10 cellular contexts compared by ENCODE assay signal in genomic region chr2:20577495-20578235, GRCh38.
A peak's percentile ranks its signal among the peaks of the same experiment; 100 is the strongest.
DNase-seq lines count a peak whose midpoint lies in the region; ATAC-seq and TF ChIP-seq lines count a peak whose summit lies in the region.
"Had no signal": no experiment of that assay in that cellular context is flagged by ENCODE, and none has a peak within 500 bp of the region (broad histone marks: within the 10 kb centered on the region; RNA-seq: fewer than 3 reads in every experiment).

No MANE protein-coding gene starts in this region.

- H3K4me3 Mint-ChIP-seq in activated T-helper 17 cell treated with anti-CD3 and anti-CD28 coated beads, Interleukin-2, amount 50 U/mL, for 72 hours: peak overlapping the region; percentile 71
- peak overlapping the region; percentile 17 to 89 (median 33) for H3K4me3 Mint-ChIP-seq in immature natural killer cell
- H3K4me3 Mint-ChIP-seq: WTC11 had no signal

- peak overlapping the region; percentile 94 for H3K27ac Mint-ChIP-seq in activated T-helper 17 cell treated with anti-CD3 and anti-CD28 coated beads, Interleukin-2, amount 50 U/mL, for 72 hours
- H3K27ac Mint-ChIP-seq in immature natural killer cell: peak overlapping the region; percentile 90 to 99 (median 96)
- H3K27ac Mint-ChIP-seq: WTC11 had no signal

- DNase-seq in left cardiac atrium (peak; percentile 40), left ventricle myocardium superior (no peak), immature natural killer cell (no peak), upper lobe of right lung (peak; percentile 51), sciatic nerve (ENCODE audit: low spot score) (no peak)
- DNase-seq in stimulated activated CD4-positive, alpha-beta T cell treated with anti-CD3 and anti-CD28 coated beads, Interleukin-2, amount 100 ng/mL, for 24 hours: no peak
- DNase-seq: Caco-2 had no signal

- no peaks in the 10 kb centered on the region for H3K27me3 Mint-ChIP-seq in activated T-helper 17 cell treated with anti-CD3 and anti-CD28 coated beads, Interleukin-2, amount 50 U/mL, for 72 hours
- no peaks in the 10 kb centered on the region for H3K27me3 Mint-ChIP-seq in immature natural killer cell (ENCODE audit: low read depth in 3 of 3)

- H3K4me3 ChIP-seq in upper lobe of right lung: no peak overlapping the region

- H3K4me1 Mint-ChIP-seq in activated T-helper 17 cell treated with anti-CD3 and anti-CD28 coated beads, Interleukin-2, amount 50 U/mL, for 72 hours: peaks cover 22% of the 10 kb centered on the region
- H3K4me1 Mint-ChIP-seq in immature natural killer cell: peaks cover 21 to 22% of the 10 kb centered on the region in 2 donors

- ATAC-seq in left cardiac atrium (no peak), left ventricle myocardium superior (no peak), upper lobe of right lung (no peak), GM18909 (IDR thresholded peaks at IDR 0.05; ENCODE audit: poor library complexity, unreplicated experiment) (no peak), sciatic nerve (no peak)
- ATAC-seq in activated T-helper 17 cell treated with anti-CD3 and anti-CD28 coated beads, Interleukin-2, amount 50 U/mL, for 72 hours (replicated peaks): no peak
- ATAC-seq: WTC11 had no signal

- peaks cover 3% of the 10 kb centered on the region for H3K9me3 ChIP-seq in upper lobe of right lung
- H3K9me3 ChIP-seq: Caco-2 had no signal

- H3K36me3 ChIP-seq in upper lobe of right lung: no peaks in the 10 kb centered on the region

- no peak overlapping the region for H3K27ac ChIP-seq in upper lobe of right lung

- no peak for TF ChIP-seq CTCF in upper lobe of right lung (IDR thresholded peaks at IDR 0.05)

- H3K9me3 Mint-ChIP-seq in activated T-helper 17 cell treated with anti-CD3 and anti-CD28 coated beads, Interleukin-2, amount 50 U/mL, for 72 hours: no peaks in the 10 kb centered on the region
- H3K9me3 Mint-ChIP-seq in immature natural killer cell: no peaks in the 10 kb centered on the region

- H3K4me1 ChIP-seq in upper lobe of right lung: peaks cover 42% of the 10 kb centered on the region

- no peaks in the 10 kb centered on the region for H3K36me3 Mint-ChIP-seq in activated T-helper 17 cell treated with anti-CD3 and anti-CD28 coated beads, Interleukin-2, amount 50 U/mL, for 72 hours (ENCODE audit: low read depth)
- peaks cover 0 to 3% (median 3%) of the 10 kb centered on the region in 3 donors for H3K36me3 Mint-ChIP-seq in immature natural killer cell
- H3K36me3 Mint-ChIP-seq: WTC11 had no signal

- H3K27me3 ChIP-seq in upper lobe of right lung: no peaks in the 10 kb centered on the region

- intact Hi-C loops in left cardiac atrium (cut with DNase I) (no loop called here), left ventricle myocardium superior (cut with micrococcal nuclease) (no loop called here), upper lobe of right lung (cut with DNase I) (no loop called here), sciatic nerve (cut with DNase I) (no loop called here)

Comparison
In these comparisons a context has a peak if more than half of its experiments do, and no peak if none do; other contexts are left out.
1. DNase-seq: peak in left cardiac atrium (single experiment) and upper lobe of right lung (single experiment); none in left ventricle myocardium superior (single experiment), immature natural killer cell (0 of 3), sciatic nerve (single experiment) and stimulated activated CD4-positive, alpha-beta T cell treated with anti-CD3 and anti-CD28 coated beads, Interleukin-2, amount 100 ng/mL, for 24 hours (0 of 2).